ENCODE assay signal across 26 cellular contexts in the genomic region with DNA sequence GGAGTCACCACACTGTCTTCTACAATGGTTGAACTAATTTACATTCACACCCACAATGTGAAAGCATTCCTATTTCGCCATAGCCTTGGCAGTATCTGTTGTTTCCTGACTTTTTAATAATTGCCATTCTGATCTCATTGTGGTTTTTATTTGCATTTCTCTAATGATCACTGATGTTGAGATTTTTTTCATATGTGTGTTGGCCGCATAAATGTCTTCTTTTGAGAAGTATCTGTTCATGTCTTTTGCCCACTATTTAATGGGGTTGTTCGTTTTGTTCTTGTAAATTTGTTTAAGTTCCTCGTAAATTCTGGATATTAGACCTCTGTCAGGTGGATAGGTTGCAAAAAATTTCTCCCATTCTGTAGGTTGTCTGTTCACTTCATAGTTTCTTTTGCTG.
"Had no signal": no experiment of that assay in that cellular context is flagged by ENCODE, and none has a peak within 500 bp of the region (broad histone marks: within the 10 kb centered on the region; RNA-seq: fewer than 3 reads in every experiment).

No MANE protein-coding gene starts in this region.

- H3K27ac ChIP-seq: colonic mucosa, esophagus squamous epithelium, gastrocnemius medialis, heart right ventricle, left lung, lower lobe of right lung had no signal

- H3K4me3 Mint-ChIP-seq: dendritic cell treated with granulocyte-macrophage colony-stimulating factor and Interleukin-4, amounts not matched to agents 40 ng/mL and 50 ng/mL, for 4 days; effector memory CD8-positive, alpha-beta T cell; endodermal cell; naive thymus-derived CD4-positive, alpha-beta T cell had no signal

- ATAC-seq: effector memory CD8-positive, alpha-beta T cell; esophagus mucosa; gastrocnemius medialis; heart right ventricle; left cardiac atrium; left lung; left ventricle myocardium superior; lower lobe of right lung; naive thymus-derived CD4-positive, alpha-beta T cell had no signal

- FAIRE-seq: endometrium, islet of Langerhans, keratinocyte had no signal

- H3K27me3 Mint-ChIP-seq: dendritic cell treated with granulocyte-macrophage colony-stimulating factor and Interleukin-4, amounts not matched to agents 40 ng/mL and 50 ng/mL, for 4 days; effector memory CD8-positive, alpha-beta T cell; naive thymus-derived CD4-positive, alpha-beta T cell had no signal

- DNase-seq: colonic mucosa; cortex of kidney; effector CD8-positive, alpha-beta T cell; effector memory CD8-positive, alpha-beta T cell; endodermal cell; erythroblast; esophagus squamous epithelium; foreskin fibroblast; foreskin melanocyte; gastrocnemius medialis; glutamatergic neuron; head of caudate nucleus; heart right ventricle; hippocampal formation; left cardiac atrium; left lung; left ventricle myocardium superior; lower lobe of right lung; mesenchymal stem cell; midbrain; naive thymus-derived CD4-positive, alpha-beta T cell had no signal

- H3K36me3 Mint-ChIP-seq: naive thymus-derived CD4-positive, alpha-beta T cell had no signal

- H3K27ac Mint-ChIP-seq: dendritic cell treated with granulocyte-macrophage colony-stimulating factor and Interleukin-4, amounts not matched to agents 40 ng/mL and 50 ng/mL, for 4 days; effector memory CD8-positive, alpha-beta T cell; endodermal cell; naive thymus-derived CD4-positive, alpha-beta T cell had no signal

- H3K4me1 Mint-ChIP-seq: endodermal cell; naive thymus-derived CD4-positive, alpha-beta T cell had no signal
